ENCODE assay signal across 10 cellular contexts in genomic region chr4:98932539-98932938, GRCh38. TPM values are rescaled to one million over a fixed set of nuclear protein-coding genes. Genes with fewer than 3 reads are reported as not detected.
DNase-seq lines count a peak whose midpoint lies in the region; ATAC-seq and TF ChIP-seq lines count a peak whose summit lies in the region.
"Had no signal": no experiment of that assay in that cellular context is flagged by ENCODE, and none has a peak within 500 bp of the region (broad histone marks: within the 10 kb centered on the region; RNA-seq: fewer than 3 reads in every experiment).

No MANE protein-coding gene starts in this region.

- ATAC-seq in GM18861 (IDR thresholded peaks at IDR 0.05; ENCODE audit: unreplicated experiment) = peak; percentile 21
- ATAC-seq in gastrocnemius medialis = peak; percentile 32 to 39
- no peak for ATAC-seq in GM19023 (IDR thresholded peaks at IDR 0.05; ENCODE audit: unreplicated experiment)

- no peak for TF ChIP-seq CTCF in chondrocyte (IDR thresholded peaks at IDR 0.05)
- no peak for TF ChIP-seq CTCF in gastrocnemius medialis (IDR thresholded peaks at IDR 0.05 in 4 of 5, conservative IDR thresholded peaks at IDR 0.05 in 1 of 5)

- peaks cover 22% of the 10 kb centered on the region for H3K4me1 Mint-ChIP-seq in chondrocyte (ENCODE audit: low read depth)

- H3K27ac Mint-ChIP-seq in chondrocyte (ENCODE audit: unreplicated experiment) = peak overlapping the region; percentile 17

- no peaks in the 10 kb centered on the region for H3K9me3 ChIP-seq in gastrocnemius medialis
- H3K9me3 ChIP-seq: prostate gland had no signal

- H3K27ac ChIP-seq in gastrocnemius medialis = peak overlapping the region; percentile 48 to 98 (median 67)
- H3K27ac ChIP-seq: prostate gland had no signal

- no peaks in the 10 kb centered on the region for H3K9me3 Mint-ChIP-seq in chondrocyte (ENCODE audit: low read depth)

- intact Hi-C loops in gastrocnemius medialis (cut with DNase I; ENCODE audit: low total_unique reads) = loop anchor here (10.0 kb wide), 2 partner anchors 722 to 962 kb away; partner anchors contain the start of genes C4orf54 and LAMTOR3

- H3K4me1 ChIP-seq in gastrocnemius medialis = peaks cover 11 to 23% of the 10 kb centered on the region in 2 donors
- H3K4me1 ChIP-seq: prostate gland had no signal

- DNase-seq in M059J (ENCODE audit: low read depth) = peak; percentile 69
- no peak for DNase-seq in chondrocyte (ENCODE audit: low spot score)
- DNase-seq in gastrocnemius medialis = no peak
- DNase-seq in mesenteric fat pad (ENCODE audit: low spot score) = no peak
- no peak for DNase-seq in cortex of kidney (lab: John Stamatoyannopoulos, UW)
- DNase-seq in activated CD8-positive, alpha-beta memory T cell treated with anti-CD3 and anti-CD28 coated beads, Interleukin-2, amount 50 U/mL, for 48 hours = no peak
- DNase-seq: NCI-H1092 treated with DMSO at 0.1 percent for 48 hours had no signal

- H3K27me3 Mint-ChIP-seq in chondrocyte (ENCODE audit: low read depth) = no peaks in the 10 kb centered on the region

- H3K36me3 ChIP-seq in gastrocnemius medialis = no peaks in the 10 kb centered on the region
- H3K36me3 ChIP-seq: prostate gland had no signal

- H3K36me3 Mint-ChIP-seq in chondrocyte (ENCODE audit: low read depth) = no peaks in the 10 kb centered on the region

- TF ChIP-seq POLR2A in gastrocnemius medialis (IDR thresholded peaks at IDR 0.05) = peak in 1 of 2 donors; percentile 29

- H3K27me3 ChIP-seq in gastrocnemius medialis = no peaks in the 10 kb centered on the region

- no peak overlapping the region for H3K4me3 Mint-ChIP-seq in chondrocyte (ENCODE audit: unreplicated experiment)

- in situ Hi-C loops in gastrocnemius medialis (cut with MboI; ENCODE audit: low sequenced_read_pairs in 4 of 4) = loop anchor here (10.0 to 25.0 kb wide), 4 partner anchors 62 to 480 kb away; partner anchors contain the start of gene METAP1 (in 1 of the 4)

- H3K4me3 ChIP-seq in gastrocnemius medialis = no peak overlapping the region
- H3K4me3 ChIP-seq: prostate gland had no signal

RNA-seq across cellular contexts. Expression of gene EIF4E, which starts 3.6 kb away (rescaled TPM):
- total RNA-seq in M059J (2014; rRNA removed; shearing (Covaris generic)) = 154 and 184 TPM in 2 replicates
- 66.1 to 79.6 TPM (median 68.8 TPM) in 3 replicates for total RNA-seq in chondrocyte
- total RNA-seq in gastrocnemius medialis = 10 to 100 TPM; 35.7 to 67.5 (median 56.0) TPM
- total RNA-seq in mesenteric fat pad = 78.9 TPM
